ENCODE assay signal across 8 cellular contexts in the genomic region with DNA sequence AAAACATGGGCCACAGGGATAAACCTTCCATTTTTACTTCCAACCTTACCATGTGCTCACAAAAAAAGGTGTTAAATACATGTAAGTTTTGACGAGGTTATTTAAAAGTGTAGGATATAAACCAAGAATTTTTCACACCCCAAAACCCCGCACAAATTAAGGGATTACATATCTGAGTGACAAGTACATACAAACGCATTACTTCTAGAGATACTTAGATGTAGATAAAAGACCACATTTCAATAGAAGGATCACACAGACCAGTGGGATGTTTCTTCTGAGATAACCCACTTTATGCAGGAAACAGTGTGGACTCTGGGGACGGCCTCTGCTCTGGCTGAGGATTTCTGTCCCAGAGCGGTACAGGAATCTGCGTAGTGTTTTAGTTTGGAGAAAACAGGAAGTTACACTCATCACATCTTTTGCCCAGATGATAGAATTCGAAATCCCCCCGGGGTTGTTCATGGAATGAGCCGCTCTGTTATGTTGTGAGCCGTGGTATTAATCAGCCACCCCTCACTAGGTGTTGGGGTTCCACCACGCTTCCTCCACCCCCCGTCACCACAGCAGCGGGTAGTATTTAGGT. TPM values are rescaled to one million over a fixed set of nuclear protein-coding genes. Genes with fewer than 3 reads are reported as not detected.
DNase-seq lines count a peak whose midpoint lies in the region; ATAC-seq and TF ChIP-seq lines count a peak whose summit lies in the region.

No MANE protein-coding gene starts in this region.

- H3K4me3 Mint-ChIP-seq in activated T-helper 17 cell treated with anti-CD3 and anti-CD28 coated beads, Interleukin-2, amount 50 U/mL, for 72 hours, result peak overlapping the region; percentile 84

- H3K4me3 ChIP-seq in AG04449 (ENCODE audit: low read depth, low read length) (peak overlapping the region; percentile 75), rectal smooth muscle tissue (ENCODE audit: low read length) (peak overlapping the region; percentile 85)

- no peaks in the 10 kb centered on the region for H3K27me3 ChIP-seq in rectal smooth muscle tissue (ENCODE audit: control insufficient read depth, insufficient read depth, low read length)

- no peaks in the 10 kb centered on the region for H3K27me3 Mint-ChIP-seq in activated T-helper 17 cell treated with anti-CD3 and anti-CD28 coated beads, Interleukin-2, amount 50 U/mL, for 72 hours

- POLR2A ChIA-PET in AG04449 (lab: Yijun Ruan, JAX), result interaction anchor here (0.7 kb wide), 1 partner anchor 368 kb away, joined by 3 read pairs; no protein-coding TSS in a partner anchor

- no peak overlapping the region for H3K9ac ChIP-seq in rectal smooth muscle tissue (ENCODE audit: low read length)

- no peaks in the 10 kb centered on the region for H3K36me3 ChIP-seq in rectal smooth muscle tissue (ENCODE audit: control insufficient read depth, insufficient read depth, low read length)

- peak overlapping the region; percentile 98 for H3K27ac Mint-ChIP-seq in activated T-helper 17 cell treated with anti-CD3 and anti-CD28 coated beads, Interleukin-2, amount 50 U/mL, for 72 hours

- peaks cover 13% of the 10 kb centered on the region for H3K4me1 ChIP-seq in rectal smooth muscle tissue (ENCODE audit: control insufficient read depth, insufficient read depth, low read length)

- peak overlapping the region; percentile 91 for H3K27ac ChIP-seq in rectal smooth muscle tissue (ENCODE audit: low read depth, low read length)

- H3K9me3 Mint-ChIP-seq in activated T-helper 17 cell treated with anti-CD3 and anti-CD28 coated beads, Interleukin-2, amount 50 U/mL, for 72 hours, result no peaks in the 10 kb centered on the region

- peak; percentile 71 for ATAC-seq in activated T-helper 17 cell treated with anti-CD3 and anti-CD28 coated beads, Interleukin-2, amount 50 U/mL, for 72 hours (replicated peaks)
- ATAC-seq in GM19035 (IDR thresholded peaks at IDR 0.05; ENCODE audit: unreplicated experiment), result no peak
- ATAC-seq in HG03159 (IDR thresholded peaks at IDR 0.05; ENCODE audit: unreplicated experiment), result no peak
- ATAC-seq in GM21529 (IDR thresholded peaks at IDR 0.05; ENCODE audit: unreplicated experiment), result no peak

- DNase-seq in AG04449 (ENCODE audit: low read depth, low spot score) (no peak), NAMALWA (ENCODE audit: low spot score) (peak; percentile 59), germinal center (ENCODE audit: low spot score) (peak; percentile 16)

- no peak for TF ChIP-seq CTCF in AG04449 (IDR thresholded peaks at IDR 0.05; ENCODE audit: insufficient read depth, low read length, missing control alignments)

- peaks cover 32% of the 10 kb centered on the region for H3K36me3 Mint-ChIP-seq in activated T-helper 17 cell treated with anti-CD3 and anti-CD28 coated beads, Interleukin-2, amount 50 U/mL, for 72 hours (ENCODE audit: low read depth)

- H3K4me1 Mint-ChIP-seq in activated T-helper 17 cell treated with anti-CD3 and anti-CD28 coated beads, Interleukin-2, amount 50 U/mL, for 72 hours, result peaks cover 42% of the 10 kb centered on the region

- CTCF ChIA-PET in AG04449 (lab: Yijun Ruan, JAX), result interaction anchor here (1.4 kb wide), 1 partner anchor 266 kb away, joined by 5 read pairs; no protein-coding TSS in a partner anchor

RNA-seq across cellular contexts. Expression of a gene that starts 1.4 kb away (rescaled TPM):
- total RNA-seq in activated T-helper 17 cell treated with anti-CD3 and anti-CD28 coated beads, Interleukin-2, amount 50 U/mL, for 72 hours, result 10 to 100 TPM; 61.4 to 61.7 TPM
